Comparison of ENCODE assay signal across 22 cellular contexts in the genomic region with DNA sequence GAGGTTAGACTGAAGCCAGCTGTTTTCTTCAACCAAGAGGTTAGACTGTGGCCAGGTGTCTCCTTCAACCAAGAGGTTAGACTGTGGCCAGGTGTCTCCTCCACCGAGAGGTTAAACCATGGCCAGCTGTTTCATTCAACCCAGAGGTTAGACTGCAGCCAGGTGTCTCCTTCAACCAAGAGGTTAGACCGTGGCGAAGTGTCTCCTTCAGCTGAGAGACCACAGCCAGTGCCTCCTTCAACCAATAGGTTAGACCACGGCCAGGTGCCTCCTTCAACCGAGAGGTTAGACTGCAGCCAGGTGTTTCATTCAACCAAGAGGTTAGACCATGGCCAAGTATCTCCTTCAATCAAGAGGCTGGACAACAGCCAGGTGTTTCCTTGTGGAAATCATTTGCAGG.
"Had no signal": no experiment of that assay in that cellular context is flagged by ENCODE, and none has a peak within 500 bp of the region (broad histone marks: within the 10 kb centered on the region; RNA-seq: fewer than 3 reads in every experiment).

No MANE protein-coding gene starts in this region.

- H3K9me3 Mint-ChIP-seq: activated naive CD8-positive, alpha-beta T cell treated with anti-CD3 and anti-CD28 coated beads, Interleukin-2, amount 50 U/mL, for 24 hours; activated T-helper 1 cell treated with anti-CD3 and anti-CD28 coated beads, Interleukin-12 subunit alpha, Interleukin-12 subunit beta, Interleukin-2, Interleukin-4 antibody, amounts not matched to agents 30 ng/mL and 10 ng/mL and 1 ng/mL, durations not matched to agents 14 hours and 24 hours and 36 hours; natural killer cell treated with Interleukin-12 subunit alpha and Interleukin-12 subunit beta and Interleukin-15 and Interleukin-18, amount 100 ng/mL, for 72 hours had no signal

- H3K27me3 ChIP-seq: cardiac muscle cell, neutrophil, pancreas, right atrium auricular region had no signal

- H3K4me3 Mint-ChIP-seq: activated CD8-positive, alpha-beta T cell treated with anti-CD3 and anti-CD28 coated beads, Interleukin-2, amount 10 ng/mL, durations not matched to agents 7 days and 5 days; activated naive CD8-positive, alpha-beta T cell treated with anti-CD3 and anti-CD28 coated beads, Interleukin-2, amount 50 U/mL, for 24 hours; activated T-helper 1 cell treated with anti-CD3 and anti-CD28 coated beads, Interleukin-12 subunit alpha, Interleukin-12 subunit beta, Interleukin-2, Interleukin-4 antibody, amounts not matched to agents 30 ng/mL and 10 ng/mL and 1 ng/mL, durations not matched to agents 14 hours and 24 hours and 36 hours; natural killer cell treated with Interleukin-12 subunit alpha and Interleukin-12 subunit beta and Interleukin-15 and Interleukin-18, amount 100 ng/mL, for 72 hours had no signal

- H3K36me3 Mint-ChIP-seq: natural killer cell treated with Interleukin-12 subunit alpha and Interleukin-12 subunit beta and Interleukin-15 and Interleukin-18, amount 100 ng/mL, for 72 hours had no signal

- H3K27ac Mint-ChIP-seq: activated CD8-positive, alpha-beta T cell treated with anti-CD3 and anti-CD28 coated beads, Interleukin-2, amount 10 ng/mL, durations not matched to agents 7 days and 5 days; activated naive CD8-positive, alpha-beta T cell treated with anti-CD3 and anti-CD28 coated beads, Interleukin-2, amount 50 U/mL, for 24 hours; activated T-helper 1 cell treated with anti-CD3 and anti-CD28 coated beads, Interleukin-12 subunit alpha, Interleukin-12 subunit beta, Interleukin-2, Interleukin-4 antibody, amounts not matched to agents 30 ng/mL and 10 ng/mL and 1 ng/mL, durations not matched to agents 14 hours and 24 hours and 36 hours; natural killer cell treated with Interleukin-12 subunit alpha and Interleukin-12 subunit beta and Interleukin-15 and Interleukin-18, amount 100 ng/mL, for 72 hours had no signal

- H3K9me3 ChIP-seq: neutrophil, pancreas, psoas muscle, right atrium auricular region, thoracic aorta, upper lobe of right lung had no signal

- H3K36me3 ChIP-seq: cardiac muscle cell, heart right ventricle, neutrophil, pancreas, right atrium auricular region, thoracic aorta, upper lobe of right lung had no signal

- H3K4me1 ChIP-seq: heart right ventricle, pancreas, psoas muscle, right atrium auricular region, upper lobe of right lung had no signal

- H3K4me3 ChIP-seq: cardiac muscle cell, heart right ventricle, pancreas, psoas muscle, right atrium auricular region, thoracic aorta, upper lobe of right lung had no signal

- ATAC-seq: activated CD8-positive, alpha-beta T cell treated with anti-CD3 and anti-CD28 coated beads, Interleukin-2, amount 10 ng/mL, durations not matched to agents 7 days and 5 days; activated naive CD8-positive, alpha-beta T cell treated with anti-CD3 and anti-CD28 coated beads, Interleukin-2, amount 50 U/mL, for 24 hours; heart right ventricle; left cardiac atrium; natural killer cell treated with Interleukin-12 subunit alpha and Interleukin-12 subunit beta and Interleukin-15 and Interleukin-18, amount 100 ng/mL, for 72 hours; pancreas; psoas muscle; upper lobe of right lung had no signal

- DNase-seq: activated CD4-positive, alpha-beta T cell treated with anti-CD3 and anti-CD28 coated beads for 1 hour; activated CD4-positive, alpha-beta T cell treated with anti-CD3 and anti-CD28 coated beads, Interleukin-2, amount 50 U/mL, for 1 hour; activated CD8-positive, alpha-beta T cell treated with anti-CD3 and anti-CD28 coated beads, Interleukin-2, amount 10 ng/mL, durations not matched to agents 7 days and 5 days; activated gamma-delta T cell; activated naive CD4-positive, alpha-beta T cell treated with anti-CD3 and anti-CD28 coated beads, Interleukin-2, amount 50 U/mL, for 16 hours; activated naive CD8-positive, alpha-beta T cell treated with anti-CD3 and anti-CD28 coated beads, Interleukin-2, amount 50 U/mL, for 24 hours; heart right ventricle; islet precursor cell; left cardiac atrium; midbrain; pancreas; psoas muscle; stimulated activated CD4-positive, alpha-beta T cell treated with anti-CD3 and anti-CD28 coated beads, Interleukin-4, amount 100 ng/mL, for 24 hours; stimulated activated naive CD4-positive, alpha-beta T cell treated with Interleukin-2 at 50 U/mL for 16 hours; upper lobe of right lung had no signal

- H3K4me1 Mint-ChIP-seq: activated naive CD8-positive, alpha-beta T cell treated with anti-CD3 and anti-CD28 coated beads, Interleukin-2, amount 50 U/mL, for 24 hours had no signal

- H3K27ac ChIP-seq: cardiac muscle cell, epithelial cell of prostate, heart right ventricle, neutrophil, pancreas, psoas muscle, right atrium auricular region, thoracic aorta, upper lobe of right lung had no signal
